In genomic region chr15:55281517-55282227, GRCh38 we compare ENCODE assay signal across 11 cellular contexts. TPM values are rescaled to one million over a fixed set of nuclear protein-coding genes. Genes with fewer than 3 reads are reported as not detected.
DNase-seq lines count a peak whose midpoint lies in the region; ATAC-seq and TF ChIP-seq lines count a peak whose summit lies in the region.
"Had no signal": no experiment of that assay in that cellular context is flagged by ENCODE, and none has a peak within 500 bp of the region (broad histone marks: within the 10 kb centered on the region; RNA-seq: fewer than 3 reads in every experiment).

No MANE protein-coding gene starts in this region.

- H3K9me3 ChIP-seq in PC-9 (ENCODE audit: insufficient read depth, low read depth) (no peaks in the 10 kb centered on the region), prostate gland (no peaks in the 10 kb centered on the region)

- no peak overlapping the region for H2AFZ ChIP-seq in PC-9

- H3K4me2 ChIP-seq in PC-9 = peak overlapping the region; percentile 64

- no peak overlapping the region for H3K27ac Mint-ChIP-seq in progenitor cell of endocrine pancreas

- POLR2A ChIA-PET in PC-9 (lab: Charles Lee; ENCODE audit: unreplicated experiment) = no interaction called here

- TF ChIP-seq POLR2A in prostate gland (IDR thresholded peaks at IDR 0.05) = no peak

- peaks cover 31% of the 10 kb centered on the region for H3F3A ChIP-seq in PC-9 (ENCODE audit: insufficient read depth, low read depth)

- BruUV-seq in PC-9 (replicated peaks; lab: Mats Ljungman, UMichigan) = no TSS peak

- H3K9me3 Mint-ChIP-seq in progenitor cell of endocrine pancreas (ENCODE audit: low read depth) = no peaks in the 10 kb centered on the region

- H3K27me3 ChIP-seq in PC-9 (ENCODE audit: insufficient read depth, low read depth) = no peaks in the 10 kb centered on the region
- H3K27me3 ChIP-seq in prostate gland (replicated peaks; ENCODE audit: insufficient read depth) = no peaks in the 10 kb centered on the region

- peak overlapping the region; percentile 71 for H3K27ac ChIP-seq in PC-9
- H3K27ac ChIP-seq in prostate gland = peak overlapping the region; percentile 11 to 97

- no peaks in the 10 kb centered on the region for H3K36me3 ChIP-seq in PC-9 (ENCODE audit: low read depth)
- H3K36me3 ChIP-seq in prostate gland = no peaks in the 10 kb centered on the region

- H4K20me1 ChIP-seq in PC-9 (ENCODE audit: insufficient read depth) = no peaks in the 10 kb centered on the region

- no peaks in the 10 kb centered on the region for H3K27me3 Mint-ChIP-seq in progenitor cell of endocrine pancreas

- H3K9me2 ChIP-seq in PC-9 (ENCODE audit: insufficient read depth) = no peaks in the 10 kb centered on the region

- no peaks in the 10 kb centered on the region for H3K79me2 ChIP-seq in PC-9 (ENCODE audit: low read depth)

- H3K4me3 ChIP-seq in PC-9 (no peak overlapping the region), choroid plexus epithelial cell (ENCODE audit: low read depth, low read length) (no peak overlapping the region), prostate gland (no peak overlapping the region)

- DNase-seq in H4 (ENCODE audit: low spot score) = peak; percentile 21
- DNase-seq in PC-9 = no peak
- DNase-seq in choroid plexus epithelial cell (ENCODE audit: low read depth) = peak; percentile 15
- DNase-seq in prostate gland (ENCODE audit: low spot score) = no peak
- DNase-seq in progenitor cell of endocrine pancreas (ENCODE audit: low spot score, unreplicated experiment) = no peak
- no peak for DNase-seq in SKM-1 (lab: John Stamatoyannopoulos, UW; ENCODE audit: unreplicated experiment)
- DNase-seq: activated CD4-positive, alpha-beta T cell treated with anti-CD3 and anti-CD28 coated beads for 1 hour; left cardiac atrium; RPMI8226; stimulated activated CD4-positive, alpha-beta T cell treated with anti-CD3 and anti-CD28 coated beads, Interleukin-4, amount 100 ng/mL, for 4 hours had no signal

- H3K4me1 ChIP-seq in PC-9 (replicated peaks; ENCODE audit: insufficient read depth) (peaks cover 36% of the 10 kb centered on the region), prostate gland (replicated peaks) (peaks cover 8% of the 10 kb centered on the region)

- intact Hi-C loops in PC-9 (cut with micrococcal nuclease; ENCODE audit: unreplicated experiment) = no loop called here
- intact Hi-C loops in prostate gland (cut with DNase I) = no loop called here

- TF ChIP-seq CTCF in PC-9 (conservative IDR thresholded peaks at IDR 0.05) (no peak), choroid plexus epithelial cell (conservative IDR thresholded peaks at IDR 0.05; ENCODE audit: low read depth, low read length) (peak; percentile 16), prostate gland (IDR thresholded peaks at IDR 0.05) (no peak), progenitor cell of endocrine pancreas (IDR thresholded peaks at IDR 0.05; ENCODE audit: unreplicated experiment) (no peak)

- peaks cover 2% of the 10 kb centered on the region for H3K4me1 Mint-ChIP-seq in progenitor cell of endocrine pancreas (ENCODE audit: low read depth)

- no peaks in the 10 kb centered on the region for H3K36me3 Mint-ChIP-seq in progenitor cell of endocrine pancreas (ENCODE audit: insufficient read depth)

- no peak overlapping the region for H3K4me3 Mint-ChIP-seq in progenitor cell of endocrine pancreas (ENCODE audit: low read depth)

- CTCF ChIA-PET in PC-9 (lab: Charles Lee) = interaction anchor here (0.6 kb wide), 1 partner anchor 127 kb away, joined by 4 read pairs; the partner anchor contains the start of genes CCPG1 and PIERCE2

- ATAC-seq in GM18870 (IDR thresholded peaks at IDR 0.05; ENCODE audit: unreplicated experiment) = no peak

RNA-seq across cellular contexts. Expression of gene RAB27A, which starts 7.9 kb away (rescaled TPM):
- 9.6 and 15.9 TPM in 2 replicates for total RNA-seq in H4 (2014; rRNA removed; shearing (Covaris generic))
- total RNA-seq in PC-9 (2021) (11.3 and 12.3 TPM in 2 replicates), prostate gland (10 to 100 TPM; 27.6 to 50.6 TPM), progenitor cell of endocrine pancreas (14.0 and 14.5 TPM in 2 replicates)

RNA-seq across cellular contexts. Expression of gene PIGBOS1, which starts 37.3 kb away (rescaled TPM):
- 12.9 and 15.8 TPM in 2 replicates for total RNA-seq in H4 (2014; rRNA removed; shearing (Covaris generic))
- total RNA-seq in PC-9 (2021) (9.9 and 10.8 TPM in 2 replicates), prostate gland (10 to 100 TPM; 15.5 to 34.1 TPM), progenitor cell of endocrine pancreas (13.5 and 13.6 TPM in 2 replicates)

RNA-seq across cellular contexts. Expression of gene PIGB, which starts 37.4 kb away (rescaled TPM):
- total RNA-seq in H4 (2014; rRNA removed; shearing (Covaris generic)) = 23.7 and 26.2 TPM in 2 replicates
- total RNA-seq in PC-9 (2021) = 12.2 and 17.1 TPM in 2 replicates
- total RNA-seq in prostate gland = 10 to 100 TPM; 13.0 to 15.3 TPM
- total RNA-seq in progenitor cell of endocrine pancreas = 16.2 and 17.6 TPM in 2 replicates

Comparison
In these comparisons a context has a peak if more than half of its experiments do, and no peak if none do; other contexts are left out.
1. DNase-seq: peak in H4 (single experiment) and choroid plexus epithelial cell (single experiment); none in PC-9 (0 of 2), prostate gland (single experiment), progenitor cell of endocrine pancreas (single experiment) and SKM-1 (single experiment).